10 cellular contexts compared by ENCODE assay signal in genomic region chr17:40313660-40314556, GRCh38. TPM values are rescaled to one million over a fixed set of nuclear protein-coding genes. Genes with fewer than 3 reads are reported as not detected.
A peak's percentile ranks its signal among the peaks of the same experiment; 100 is the strongest.
DNase-seq lines count a peak whose midpoint lies in the region; ATAC-seq, FAIRE-seq and TF ChIP-seq lines count a peak whose summit lies in the region.
"Had no signal": no experiment of that assay in that cellular context is flagged by ENCODE, and none has a peak within 500 bp of the region (broad histone marks: within the 10 kb centered on the region; RNA-seq: fewer than 3 reads in every experiment).

No MANE protein-coding gene starts in this region.

- peaks cover 65 to 98% (median 90%) of the 10 kb centered on the region in 3 donors for H3K4me1 ChIP-seq in esophagus squamous epithelium

- no peaks in the 10 kb centered on the region for H3K36me3 ChIP-seq in esophagus squamous epithelium

- no peaks in the 10 kb centered on the region for H3K27me3 Mint-ChIP-seq in stimulated activated memory B cell treated with anti-CD40 and anti-IgM and Interleukin-4, amounts not matched to agents 10 μg/mL and 1 μg/mL and 100 μg/mL, for 72 hours

- peak; percentile 37 for DNase-seq in NCI-H82 (lab: John Stamatoyannopoulos, UW)
- no peak for DNase-seq in NCI-H82 treated with DMSO at 0.1 percent for 48 hours (lab: John Stamatoyannopoulos, UW; ENCODE audit: unreplicated experiment)
- peak; percentile 84 to 96 for DNase-seq in NCI-H524 (lab: John Stamatoyannopoulos, UW)
- no peak for DNase-seq in esophagus squamous epithelium (lab: John Stamatoyannopoulos, UW)
- no peak for DNase-seq in GM19239 (ENCODE audit: insufficient read length, low spot score)

- peak overlapping the region; percentile 65 for H3K27ac Mint-ChIP-seq in stimulated activated memory B cell treated with anti-CD40 and anti-IgM and Interleukin-4, amounts not matched to agents 10 μg/mL and 1 μg/mL and 100 μg/mL, for 72 hours

- no peaks in the 10 kb centered on the region for H3K9me3 Mint-ChIP-seq in stimulated activated memory B cell treated with anti-CD40 and anti-IgM and Interleukin-4, amounts not matched to agents 10 μg/mL and 1 μg/mL and 100 μg/mL, for 72 hours

- peaks cover 17% of the 10 kb centered on the region for H3K4me1 Mint-ChIP-seq in stimulated activated memory B cell treated with anti-CD40 and anti-IgM and Interleukin-4, amounts not matched to agents 10 μg/mL and 1 μg/mL and 100 μg/mL, for 72 hours

- H3K27me3 ChIP-seq in esophagus squamous epithelium = no peaks in the 10 kb centered on the region

- H3K27ac ChIP-seq in esophagus squamous epithelium = peak overlapping the region; percentile 19 to 94 (median 56)

- no peak for TF ChIP-seq POLR2A in esophagus squamous epithelium (IDR thresholded peaks at IDR 0.05)

- 52 to 88% methylated on average over 3 to 5 of the region's 7 CpGs for WGBS in esophagus squamous epithelium, 2 donors

- no peak for FAIRE-seq in GM19239 (lab: Jason Lieb, UNC)

- TF ChIP-seq CTCF in esophagus squamous epithelium (IDR thresholded peaks at IDR 0.05) = no peak

- no peak for ATAC-seq in stimulated activated memory B cell treated with anti-CD40 and anti-IgM and Interleukin-4, amounts not matched to agents 10 μg/mL and 1 μg/mL and 100 μg/mL, for 72 hours
- no peak for ATAC-seq in GM19455 (IDR thresholded peaks at IDR 0.05; ENCODE audit: unreplicated experiment)
- no peak for ATAC-seq in HG03045 (IDR thresholded peaks at IDR 0.05; ENCODE audit: unreplicated experiment)

- no peaks in the 10 kb centered on the region for H3K36me3 Mint-ChIP-seq in stimulated activated memory B cell treated with anti-CD40 and anti-IgM and Interleukin-4, amounts not matched to agents 10 μg/mL and 1 μg/mL and 100 μg/mL, for 72 hours

- intact Hi-C loops in esophagus squamous epithelium (cut with DNase I) = no loop called here

- H3K4me3 Mint-ChIP-seq in stimulated activated memory B cell treated with anti-CD40 and anti-IgM and Interleukin-4, amounts not matched to agents 10 μg/mL and 1 μg/mL and 100 μg/mL, for 72 hours = no peak overlapping the region

- H3K9me3 ChIP-seq in esophagus squamous epithelium = no peaks in the 10 kb centered on the region

- H3K4me3 ChIP-seq in esophagus squamous epithelium = no peak overlapping the region

RNA-seq across cellular contexts. Expression of gene RARA, which starts 4.9 kb away (rescaled TPM):
- 10 to 100 TPM in 2 of 4 donors, 1 to 10 TPM in 2; 6.7 to 14.2 (median 10.8) TPM for total RNA-seq in esophagus squamous epithelium

RNA-seq across cellular contexts. Expression of gene CDC6, which starts 26.2 kb away (rescaled TPM):
- 10 to 100 TPM in 2 of 4 donors, 1 to 10 TPM in 2; 2.9 to 17.8 (median 9.8) TPM for total RNA-seq in esophagus squamous epithelium

RNA-seq across cellular contexts. Expression of gene GJD3, which starts 50.6 kb away (rescaled TPM):
- 1 to 10 TPM in 1 of 4 donors, under 1 TPM in 2, not detected in 1; 0.38 to 1.7 (median 0.47) TPM for total RNA-seq in esophagus squamous epithelium
- total RNA-seq: activated CD8-positive, alpha-beta memory T cell treated with anti-CD3 and anti-CD28 coated beads for 36 hours; M059J had no signal

Comparison
In these comparisons a context has a peak if more than half of its experiments do, and no peak if none do; other contexts are left out.
1. DNase-seq: peak in NCI-H82 (single experiment) and NCI-H524 (2 of 2); none in NCI-H82 treated with DMSO at 0.1 percent for 48 hours (single experiment), esophagus squamous epithelium (single experiment) and GM19239 (single experiment).